Comparison of ENCODE assay signal across 24 cellular contexts in the genomic region with DNA sequence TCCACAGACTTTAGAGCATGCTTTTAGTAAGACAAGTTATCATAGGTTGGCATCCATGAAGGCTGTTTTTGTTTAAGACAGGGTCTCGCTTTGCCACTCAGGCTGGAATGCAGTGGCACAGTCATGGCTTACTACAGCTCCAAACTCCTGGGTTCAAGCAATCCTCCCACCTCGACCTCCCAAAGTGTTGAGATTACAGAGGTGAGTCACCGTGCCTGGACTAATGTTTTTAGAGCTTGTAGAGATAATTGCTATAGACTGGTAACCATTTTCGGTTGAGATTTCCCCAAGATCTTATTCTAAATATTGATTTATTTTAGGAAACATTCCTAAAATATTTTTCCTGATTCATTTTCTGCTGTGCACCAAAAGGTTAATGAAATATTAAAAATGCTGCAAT.
"Had no signal": no experiment of that assay in that cellular context is flagged by ENCODE, and none has a peak within 500 bp of the region (broad histone marks: within the 10 kb centered on the region; RNA-seq: fewer than 3 reads in every experiment).

No MANE protein-coding gene starts in this region.

- H3K9me3 ChIP-seq: left ventricle myocardium inferior, mucosa of descending colon, ovary, right atrium auricular region, right lobe of liver, stomach, testis, thyroid gland, transverse colon, upper lobe of right lung had no signal

- DNase-seq: islet precursor cell; left ventricle myocardium inferior; mesendoderm; midbrain; mucosa of descending colon; naive thymus-derived CD4-positive, alpha-beta T cell; ovary; right lobe of liver; stimulated activated CD4-positive, alpha-beta T cell treated with anti-CD3 and anti-CD28 coated beads, Interleukin-12 subunit alpha, Interleukin-12 subunit beta, amount 100 ng/mL, for 4 hours; stimulated activated CD4-positive, alpha-beta T cell treated with anti-CD3 and anti-CD28 coated beads, Interleukin-15, amount 100 ng/mL, for 24 hours; stimulated activated CD4-positive, alpha-beta T cell treated with anti-CD3 and anti-CD28 coated beads, Interleukin-2, amount 100 ng/mL, for 24 hours; stimulated activated CD4-positive, alpha-beta T cell treated with anti-CD3 and anti-CD28 coated beads, Interleukin-4, amount 100 ng/mL, for 1 hour; stimulated activated naive B cell treated with anti-CD40 and anti-IgM and Interleukin-4, amounts not matched to agents 10 μg/mL and 1 μg/mL and 100 μg/mL, for 72 hours; stimulated activated naive CD8-positive, alpha-beta T cell treated with anti-CD3 and anti-CD28 coated beads, Interleukin-15, Interleukin-2, amounts not matched to agents 100 U/mL and 50 U/mL, for 24 hours; stomach; testis; thyroid gland; transverse colon; upper lobe of right lung had no signal

- H3K36me3 ChIP-seq: left ventricle myocardium inferior, ovary, right atrium auricular region, right lobe of liver, stomach, thyroid gland, transverse colon, upper lobe of right lung had no signal

- FAIRE-seq: urothelium cell line had no signal

- H3K4me1 ChIP-seq: right atrium auricular region, testis, thyroid gland had no signal

- H3K4me3 ChIP-seq: hepatocyte, left ventricle myocardium inferior, lung, mucosa of descending colon, ovary, right atrium auricular region, right lobe of liver, smooth muscle cell, stomach, testis, thyroid gland, transverse colon, upper lobe of right lung had no signal

- H3K27me3 ChIP-seq: hepatocyte, ovary, right atrium auricular region, right lobe of liver, stomach, testis, thyroid gland, transverse colon, upper lobe of right lung had no signal

- ATAC-seq: mucosa of descending colon; naive thymus-derived CD4-positive, alpha-beta T cell; right lobe of liver; stimulated activated naive B cell treated with anti-CD40 and anti-IgM and Interleukin-4, amounts not matched to agents 10 μg/mL and 1 μg/mL and 100 μg/mL, for 72 hours; stimulated activated naive CD8-positive, alpha-beta T cell treated with anti-CD3 and anti-CD28 coated beads, Interleukin-15, Interleukin-2, amounts not matched to agents 100 U/mL and 50 U/mL, for 24 hours; upper lobe of right lung had no signal

- H3K79me2 ChIP-seq: hepatocyte had no signal

- H3K4me2 ChIP-seq: hepatocyte, smooth muscle cell had no signal

- H2AFZ ChIP-seq: hepatocyte had no signal

- H3K27ac ChIP-seq: hepatocyte, left ventricle myocardium inferior, ovary, right atrium auricular region, right lobe of liver, stomach, testis, thyroid gland, transverse colon, upper lobe of right lung had no signal
